In genomic region chr12:45962553-45963325, GRCh38 we compare ENCODE assay signal across 21 cellular contexts.
"Had no signal": no experiment of that assay in that cellular context is flagged by ENCODE, and none has a peak within 500 bp of the region (broad histone marks: within the 10 kb centered on the region; RNA-seq: fewer than 3 reads in every experiment).

No MANE protein-coding gene starts in this region.

- DNase-seq: activated CD4-positive, alpha-beta T cell treated with anti-CD3 and anti-CD28 coated beads, Interleukin-2, amount 50 U/mL, for 1 hour; activated naive CD4-positive, alpha-beta T cell treated with anti-CD3 and anti-CD28 coated beads, Interleukin-2, amount 10 ng/mL, durations not matched to agents 7 days and 5 days; activated T-cell treated with anti-CD3 and anti-CD28 coated beads for 4 hours; amniotic stem cell; effector memory CD4-positive, alpha-beta T cell; heart left ventricle; left colon; midbrain; right cardiac atrium; SK-N-SH; small intestine; stimulated activated CD4-positive, alpha-beta T cell treated with anti-CD3 and anti-CD28 coated beads, Interleukin-4, amount 100 ng/mL, for 24 hours; stimulated activated naive CD4-positive, alpha-beta T cell; T-cell; T-helper 9 cell; trophoblast cell had no signal

- H3K4me1 Mint-ChIP-seq: activated naive CD4-positive, alpha-beta T cell treated with anti-CD3 and anti-CD28 coated beads, Interleukin-2, amount 10 ng/mL, durations not matched to agents 7 days and 5 days had no signal

- H3K4me3 ChIP-seq: heart left ventricle, suprapubic skin had no signal

- H3K27ac ChIP-seq: suprapubic skin had no signal

- H3K4me2 ChIP-seq: SK-N-SH had no signal

- H3K4me3 Mint-ChIP-seq: activated naive CD4-positive, alpha-beta T cell treated with anti-CD3 and anti-CD28 coated beads, Interleukin-2, amount 10 ng/mL, durations not matched to agents 7 days and 5 days; brain; T-cell had no signal

- H3K9ac ChIP-seq: SK-N-SH had no signal

- H3K9me3 ChIP-seq: suprapubic skin had no signal

- H3K27ac Mint-ChIP-seq: activated naive CD4-positive, alpha-beta T cell treated with anti-CD3 and anti-CD28 coated beads, Interleukin-2, amount 10 ng/mL, durations not matched to agents 7 days and 5 days; activated T-helper 2 cell treated with anti-CD3 and anti-CD28 coated beads, Interferon-gamma antibody, Interleukin-2, Interleukin-4, amounts not matched to agents 10 μg/mL and 5 μg/mL and 100 μg/mL, durations not matched to agents 14 hours and 24 hours and 36 hours; brain had no signal

- ATAC-seq: activated CD4-positive, CD25-positive, alpha-beta regulatory T cell treated with anti-CD3 and anti-CD28 coated beads, Interleukin-2, amount 50 U/mL, for 24 hours; heart left ventricle; left colon; T-cell had no signal

- H3K27me3 ChIP-seq: heart left ventricle, suprapubic skin had no signal

- H3K9me3 Mint-ChIP-seq: activated naive CD4-positive, alpha-beta T cell treated with anti-CD3 and anti-CD28 coated beads, Interleukin-2, amount 10 ng/mL, durations not matched to agents 7 days and 5 days; T-cell had no signal

- H3K27me3 Mint-ChIP-seq: activated naive CD4-positive, alpha-beta T cell treated with anti-CD3 and anti-CD28 coated beads, Interleukin-2, amount 10 ng/mL, durations not matched to agents 7 days and 5 days; T-cell had no signal

- FAIRE-seq: frontal cortex, small intestine had no signal
